ENCODE assay signal across 8 cellular contexts in genomic region chr12:56160160-56160763, GRCh38. TPM values are rescaled to one million over a fixed set of nuclear protein-coding genes. Genes with fewer than 3 reads are reported as not detected.
A peak's percentile ranks its signal among the peaks of the same experiment; 100 is the strongest.
DNase-seq lines count a peak whose midpoint lies in the region; ATAC-seq and TF ChIP-seq lines count a peak whose summit lies in the region.

No MANE protein-coding gene starts in this region.

- no peaks in the 10 kb centered on the region for H3K27me3 Mint-ChIP-seq in chondrocyte (ENCODE audit: low read depth)

- DNase-seq in chondrocyte (ENCODE audit: low spot score) (peak; percentile 38), UCSD-AML1 (lab: John Stamatoyannopoulos, UW; ENCODE audit: unreplicated experiment) (no peak), DMS53 treated with DMSO at 0.1 percent for 48 hours (lab: John Stamatoyannopoulos, UW; ENCODE audit: unreplicated experiment) (no peak)

- peak overlapping the region; percentile 87 for H3K4me3 ChIP-seq in WI38 (ENCODE audit: low read depth, low read length)
- peak overlapping the region; percentile 86 to 99 for H3K4me3 ChIP-seq in muscle layer of colon (ENCODE audit: low read depth in 1 of 2, low read length in 2 of 2)
- H3K4me3 ChIP-seq in subcutaneous abdominal adipose tissue (ENCODE audit: low read depth in 1 of 5, low read length in 5 of 5), result peak overlapping the region; percentile 93 to 98 (median 97)

- no peak for ATAC-seq in GM21619 (IDR thresholded peaks at IDR 0.05; ENCODE audit: unreplicated experiment)

- peak; percentile 37 for TF ChIP-seq POLR2A in GM19099 (IDR thresholded peaks at IDR 0.05; ENCODE audit: extremely low read depth, insufficient read length, low read depth)

- H3K4me3 Mint-ChIP-seq in chondrocyte (ENCODE audit: unreplicated experiment), result peak overlapping the region; percentile 94

- peaks cover 50% of the 10 kb centered on the region for H3K36me3 ChIP-seq in muscle layer of colon (ENCODE audit: insufficient read depth, low read length)
- peaks cover 0 to 58% (median 56%) of the 10 kb centered on the region in 5 donors for H3K36me3 ChIP-seq in subcutaneous abdominal adipose tissue (ENCODE audit: control insufficient read depth in 5 of 5, insufficient read depth in 5 of 5, low read length in 5 of 5)

- peaks cover 40% of the 10 kb centered on the region for H3K4me1 Mint-ChIP-seq in chondrocyte (ENCODE audit: low read depth)

- H3K27ac ChIP-seq in muscle layer of colon (ENCODE audit: low read depth, low read length) (peak overlapping the region; percentile 93), subcutaneous abdominal adipose tissue (ENCODE audit: low read depth, low read length) (peak overlapping the region; percentile 98)

- peaks cover 45% of the 10 kb centered on the region for H3K36me3 Mint-ChIP-seq in chondrocyte (ENCODE audit: low read depth)

- H3K9me3 ChIP-seq in muscle layer of colon (ENCODE audit: low read length), result no peaks in the 10 kb centered on the region
- H3K9me3 ChIP-seq in subcutaneous abdominal adipose tissue (ENCODE audit: control insufficient read depth in 5 of 5, low read length in 5 of 5), result no peaks in the 10 kb centered on the region

- peak overlapping the region; percentile 99 for H3K27ac Mint-ChIP-seq in chondrocyte (ENCODE audit: unreplicated experiment)

- no peaks in the 10 kb centered on the region for H3K9me3 Mint-ChIP-seq in chondrocyte (ENCODE audit: low read depth)

- peaks cover 36% of the 10 kb centered on the region for H3K4me1 ChIP-seq in muscle layer of colon (ENCODE audit: insufficient read depth, low read length)
- H3K4me1 ChIP-seq in subcutaneous abdominal adipose tissue (ENCODE audit: control insufficient read depth in 5 of 5, insufficient read depth in 5 of 5, low read length in 5 of 5), result peaks cover 18 to 49% (median 45%) of the 10 kb centered on the region in 5 donors

- H3K27me3 ChIP-seq in muscle layer of colon (ENCODE audit: control insufficient read depth in 1 of 2, insufficient read depth in 2 of 2, low read length in 2 of 2) (no peaks in the 10 kb centered on the region), subcutaneous abdominal adipose tissue (ENCODE audit: control insufficient read depth in 5 of 5, insufficient read depth in 4 of 5, low read length in 5 of 5) (no peaks in the 10 kb centered on the region)

- TF ChIP-seq CTCF in WI38 (IDR thresholded peaks at IDR 0.05; ENCODE audit: low read depth, low read length) (no peak), chondrocyte (IDR thresholded peaks at IDR 0.05) (no peak)

- H3K9ac ChIP-seq in muscle layer of colon (ENCODE audit: low read length) (peak overlapping the region; percentile 100), subcutaneous abdominal adipose tissue (ENCODE audit: low read length in 5 of 5) (peak overlapping the region; percentile 93 to 99 (median 96))

RNA-seq across cellular contexts. Expression of gene MYL6, which starts 2.1 kb away (rescaled TPM):
- total RNA-seq in chondrocyte, result 1,367 to 2,282 TPM (median 2,236 TPM) in 3 replicates

RNA-seq across cellular contexts. Expression of gene MYL6B, which starts 7.9 kb away (rescaled TPM):
- total RNA-seq in chondrocyte, result 70.5 to 79.7 TPM (median 75.2 TPM) in 3 replicates

RNA-seq across cellular contexts. Expression of gene SMARCC2, which starts 29.0 kb away (rescaled TPM):
- 50.4 to 96.7 TPM (median 57.4 TPM) in 3 replicates for total RNA-seq in chondrocyte

RNA-seq across cellular contexts. Expression of gene ESYT1, which starts 32.2 kb away (rescaled TPM):
- 127 to 155 TPM (median 144 TPM) in 3 replicates for total RNA-seq in chondrocyte

RNA-seq across cellular contexts. Expression of gene ZC3H10, which starts 42.2 kb away (rescaled TPM):
- total RNA-seq in chondrocyte, result 5.0 to 11.2 TPM (median 8.0 TPM) in 3 replicates
